1 cellular context compared by ENCODE assay signal in genomic region chr11:102451693-102452460, GRCh38.
TF ChIP-seq lines count a peak whose summit lies in the region.

No MANE protein-coding gene starts in this region.

TF ChIP-seq in HepG2, 621 proteins besides CTCF, POLR2A, EP300 and RAD21 (continued from another document and continues in another):
- TF ChIP-seq, protein P1, sequence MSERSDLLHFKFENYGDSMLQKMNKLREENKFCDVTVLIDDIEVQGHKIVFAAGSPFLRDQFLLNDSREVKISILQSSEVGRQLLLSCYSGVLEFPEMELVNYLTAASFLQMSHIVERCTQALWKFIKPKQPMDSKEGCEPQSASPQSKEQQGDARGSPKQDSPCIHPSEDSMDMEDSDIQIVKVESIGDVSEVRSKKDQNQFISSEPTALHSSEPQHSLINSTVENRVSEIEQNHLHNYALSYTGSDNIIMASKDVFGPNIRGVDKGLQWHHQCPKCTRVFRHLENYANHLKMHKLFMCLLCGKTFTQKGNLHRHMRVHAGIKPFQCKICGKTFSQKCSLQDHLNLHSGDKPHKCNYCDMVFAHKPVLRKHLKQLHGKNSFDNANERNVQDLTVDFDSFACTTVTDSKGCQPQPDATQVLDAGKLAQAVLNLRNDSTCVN (CRISPR knock-in tag; IDR thresholded peaks at IDR 0.05; ENCODE audit: borderline replicate concordance): no peak
- TF ChIP-seq, protein P2, sequence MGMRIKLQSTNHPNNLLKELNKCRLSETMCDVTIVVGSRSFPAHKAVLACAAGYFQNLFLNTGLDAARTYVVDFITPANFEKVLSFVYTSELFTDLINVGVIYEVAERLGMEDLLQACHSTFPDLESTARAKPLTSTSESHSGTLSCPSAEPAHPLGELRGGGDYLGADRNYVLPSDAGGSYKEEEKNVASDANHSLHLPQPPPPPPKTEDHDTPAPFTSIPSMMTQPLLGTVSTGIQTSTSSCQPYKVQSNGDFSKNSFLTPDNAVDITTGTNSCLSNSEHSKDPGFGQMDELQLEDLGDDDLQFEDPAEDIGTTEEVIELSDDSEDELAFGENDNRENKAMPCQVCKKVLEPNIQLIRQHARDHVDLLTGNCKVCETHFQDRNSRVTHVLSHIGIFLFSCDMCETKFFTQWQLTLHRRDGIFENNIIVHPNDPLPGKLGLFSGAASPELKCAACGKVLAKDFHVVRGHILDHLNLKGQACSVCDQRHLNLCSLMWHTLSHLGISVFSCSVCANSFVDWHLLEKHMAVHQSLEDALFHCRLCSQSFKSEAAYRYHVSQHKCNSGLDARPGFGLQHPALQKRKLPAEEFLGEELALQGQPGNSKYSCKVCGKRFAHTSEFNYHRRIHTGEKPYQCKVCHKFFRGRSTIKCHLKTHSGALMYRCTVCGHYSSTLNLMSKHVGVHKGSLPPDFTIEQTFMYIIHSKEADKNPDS (CRISPR knock-in tag; IDR thresholded peaks at IDR 0.05): no peak
- TF ChIP-seq, protein P3, sequence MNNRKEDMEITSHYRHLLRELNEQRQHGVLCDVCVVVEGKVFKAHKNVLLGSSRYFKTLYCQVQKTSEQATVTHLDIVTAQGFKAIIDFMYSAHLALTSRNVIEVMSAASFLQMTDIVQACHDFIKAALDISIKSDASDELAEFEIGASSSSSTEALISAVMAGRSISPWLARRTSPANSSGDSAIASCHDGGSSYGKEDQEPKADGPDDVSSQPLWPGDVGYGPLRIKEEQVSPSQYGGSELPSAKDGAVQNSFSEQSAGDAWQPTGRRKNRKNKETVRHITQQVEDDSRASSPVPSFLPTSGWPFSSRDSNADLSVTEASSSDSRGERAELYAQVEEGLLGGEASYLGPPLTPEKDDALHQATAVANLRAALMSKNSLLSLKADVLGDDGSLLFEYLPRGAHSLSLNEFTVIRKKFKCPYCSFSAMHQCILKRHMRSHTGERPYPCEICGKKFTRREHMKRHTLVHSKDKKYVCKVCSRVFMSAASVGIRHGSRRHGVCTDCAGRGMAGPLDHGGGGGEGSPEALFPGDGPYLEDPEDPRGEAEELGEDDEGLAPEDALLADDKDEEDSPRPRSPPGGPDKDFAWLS (CRISPR knock-in tag; IDR thresholded peaks at IDR 0.05; ENCODE audit: borderline replicate concordance): peak; percentile 3; the same call in 1 of the 2 replicates
- TF ChIP-seq GABPA (IDR thresholded peaks at IDR 0.05; ENCODE audit: low read depth, low read length) (no peak), GABPA (CRISPR knock-in tag; IDR thresholded peaks at IDR 0.05; ENCODE audit: low read depth) (peak; percentile 47; the same call in 1 of the 2 replicates), PHF21A (CRISPR knock-in tag; IDR thresholded peaks at IDR 0.05) (peak; percentile 88), MAFG (CRISPR knock-in tag; IDR thresholded peaks at IDR 0.05) (0 out of 2 replicates have a peak, but pooled peaks have one; percentile 26), ZC3H4 (CRISPR knock-in tag; IDR thresholded peaks at IDR 0.05; ENCODE audit: borderline replicate concordance) (no peak), ZNF777 (CRISPR knock-in tag; IDR thresholded peaks at IDR 0.05) (peak; percentile 33; the same call in 1 of the 2 replicates), RARA (CRISPR knock-in tag; IDR thresholded peaks at IDR 0.05) (peak; percentile 85), NAIF1 (CRISPR knock-in tag; IDR thresholded peaks at IDR 0.05; ENCODE audit: borderline replicate concordance) (peak; percentile 83), FOXP1 (IDR thresholded peaks at IDR 0.05) (peak; percentile 85; the same call in 1 of the 2 replicates), FOXP1 (CRISPR knock-in tag; IDR thresholded peaks at IDR 0.05) (peak; percentile 90), NCOR1 (IDR thresholded peaks at IDR 0.05; ENCODE audit: borderline replicate concordance, low read length) (peak; percentile 43; the same call in 1 of the 2 replicates), XRCC5 (optimal IDR thresholded peaks at IDR 0.05; ENCODE audit: low read length) (peak; percentile 44), GFI1 (CRISPR knock-in tag; IDR thresholded peaks at IDR 0.05; ENCODE audit: borderline replicate concordance) (peak; percentile 58; the same call in 1 of the 2 replicates), ZBTB40 (IDR thresholded peaks at IDR 0.05) (no peak), ZBTB40 (CRISPR knock-in tag; IDR thresholded peaks at IDR 0.05) (no peak), MLLT10 (CRISPR knock-in tag; IDR thresholded peaks at IDR 0.05) (no peak), MYC (CRISPR knock-in tag; IDR thresholded peaks at IDR 0.05; ENCODE audit: borderline replicate concordance) (peak; percentile 56; the same call in 1 of the 2 replicates), ZNF7 (CRISPR knock-in tag; IDR thresholded peaks at IDR 0.05) (no peak), SP140L (CRISPR knock-in tag; IDR thresholded peaks at IDR 0.05; ENCODE audit: borderline replicate concordance) (peak; percentile 73; the same call in 1 of the 2 replicates), ZNF800 (CRISPR knock-in tag; IDR thresholded peaks at IDR 0.05) (peak; percentile 75; the same call in 1 of the 2 replicates), ZNF83 (CRISPR knock-in tag; IDR thresholded peaks at IDR 0.05; ENCODE audit: borderline replicate concordance) (no peak), ZFP41 (CRISPR knock-in tag; IDR thresholded peaks at IDR 0.05; ENCODE audit: borderline replicate concordance) (no peak), ZNF121 (CRISPR knock-in tag; IDR thresholded peaks at IDR 0.05) (peak; percentile 55; the same call in 1 of the 2 replicates), RXRA (CRISPR knock-in tag; IDR thresholded peaks at IDR 0.05) (peak; percentile 67; the same call in 1 of the 2 replicates), SMARCE1 (IDR thresholded peaks at IDR 0.05; ENCODE audit: borderline replicate concordance) (no peak), RXRB (CRISPR knock-in tag; IDR thresholded peaks at IDR 0.05; ENCODE audit: borderline replicate concordance) (peak; percentile 82; the same call in 1 of the 2 replicates), ZFY (CRISPR knock-in tag; IDR thresholded peaks at IDR 0.05) (peak; percentile 67), ZMAT3 (CRISPR knock-in tag; conservative IDR thresholded peaks at IDR 0.05) (0 out of 2 replicates have a peak, but pooled peaks have one; percentile 23), ASH2L (IDR thresholded peaks at IDR 0.05; ENCODE audit: insufficient read length, low read depth, low read length) (peak; percentile 56), SIN3A (IDR thresholded peaks at IDR 0.05; ENCODE audit: borderline replicate concordance, low read depth, low read length) (peak; percentile 86), ZNF263 (CRISPR knock-in tag; IDR thresholded peaks at IDR 0.05) (peak; percentile 26; the same call in 1 of the 2 replicates), ZNF331 (CRISPR knock-in tag; IDR thresholded peaks at IDR 0.05) (0 out of 2 replicates have a peak, but pooled peaks have one; percentile 11), STAG1 (CRISPR knock-in tag; IDR thresholded peaks at IDR 0.05) (peak; percentile 34), SOX6 (IDR thresholded peaks at IDR 0.05) (no peak), SOX6 (CRISPR knock-in tag; IDR thresholded peaks at IDR 0.05) (peak; percentile 91), CEBPB (IDR thresholded peaks at IDR 0.05; ENCODE audit: borderline replicate concordance, low read depth, low read length) (no peak), ZMYM2 (CRISPR knock-in tag; IDR thresholded peaks at IDR 0.05) (no peak), PHF8 (CRISPR knock-in tag; IDR thresholded peaks at IDR 0.05) (peak; percentile 68), EZH2 (conservative IDR thresholded peaks at IDR 0.05; ENCODE audit: low read depth, low read length) (no peak)
- TF ChIP-seq, protein P4, sequence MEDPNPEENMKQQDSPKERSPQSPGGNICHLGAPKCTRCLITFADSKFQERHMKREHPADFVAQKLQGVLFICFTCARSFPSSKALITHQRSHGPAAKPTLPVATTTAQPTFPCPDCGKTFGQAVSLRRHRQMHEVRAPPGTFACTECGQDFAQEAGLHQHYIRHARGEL (CRISPR knock-in tag; IDR thresholded peaks at IDR 0.05): no peak
- TF ChIP-seq, protein P5, sequence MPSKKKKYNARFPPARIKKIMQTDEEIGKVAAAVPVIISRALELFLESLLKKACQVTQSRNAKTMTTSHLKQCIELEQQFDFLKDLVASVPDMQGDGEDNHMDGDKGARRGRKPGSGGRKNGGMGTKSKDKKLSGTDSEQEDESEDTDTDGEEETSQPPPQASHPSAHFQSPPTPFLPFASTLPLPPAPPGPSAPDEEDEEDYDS (CRISPR knock-in tag; IDR thresholded peaks at IDR 0.05): peak; percentile 73
- TF ChIP-seq, protein P6, sequence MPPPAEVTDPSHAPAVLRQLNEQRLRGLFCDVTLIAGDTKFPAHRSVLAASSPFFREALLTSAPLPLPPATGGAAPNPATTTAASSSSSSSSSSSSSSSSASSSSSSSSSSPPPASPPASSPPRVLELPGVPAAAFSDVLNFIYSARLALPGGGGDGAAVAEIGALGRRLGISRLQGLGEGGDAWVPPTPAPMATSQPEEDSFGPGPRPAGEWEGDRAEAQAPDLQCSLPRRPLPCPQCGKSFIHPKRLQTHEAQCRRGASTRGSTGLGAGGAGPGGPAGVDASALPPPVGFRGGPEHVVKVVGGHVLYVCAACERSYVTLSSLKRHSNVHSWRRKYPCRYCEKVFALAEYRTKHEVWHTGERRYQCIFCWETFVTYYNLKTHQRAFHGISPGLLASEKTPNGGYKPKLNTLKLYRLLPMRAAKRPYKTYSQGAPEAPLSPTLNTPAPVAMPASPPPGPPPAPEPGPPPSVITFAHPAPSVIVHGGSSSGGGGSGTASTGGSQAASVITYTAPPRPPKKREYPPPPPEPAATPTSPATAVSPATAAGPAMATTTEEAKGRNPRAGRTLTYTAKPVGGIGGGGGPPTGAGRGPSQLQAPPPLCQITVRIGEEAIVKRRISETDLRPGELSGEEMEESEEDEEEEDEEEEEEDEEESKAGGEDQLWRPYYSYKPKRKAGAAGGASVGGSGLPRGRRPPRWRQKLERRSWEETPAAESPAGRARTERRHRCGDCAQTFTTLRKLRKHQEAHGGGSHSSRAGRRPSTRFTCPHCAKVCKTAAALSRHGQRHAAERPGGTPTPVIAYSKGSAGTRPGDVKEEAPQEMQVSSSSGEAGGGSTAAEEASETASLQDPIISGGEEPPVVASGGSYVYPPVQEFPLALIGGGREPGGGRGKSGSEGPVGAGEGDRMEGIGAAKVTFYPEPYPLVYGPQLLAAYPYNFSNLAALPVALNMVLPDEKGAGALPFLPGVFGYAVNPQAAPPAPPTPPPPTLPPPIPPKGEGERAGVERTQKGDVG (CRISPR knock-in tag; IDR thresholded peaks at IDR 0.05; ENCODE audit: borderline replicate concordance): peak; percentile 63
